Comparison of ENCODE assay signal across 1 cellular context in genomic region chr7:7639421-7639820, GRCh38.
TF ChIP-seq lines count a peak whose summit lies in the region.

No MANE protein-coding gene starts in this region.

TF ChIP-seq in HepG2, 621 proteins besides CTCF, POLR2A, EP300 and RAD21 (continued from another document):
- TF ChIP-seq, protein P1, sequence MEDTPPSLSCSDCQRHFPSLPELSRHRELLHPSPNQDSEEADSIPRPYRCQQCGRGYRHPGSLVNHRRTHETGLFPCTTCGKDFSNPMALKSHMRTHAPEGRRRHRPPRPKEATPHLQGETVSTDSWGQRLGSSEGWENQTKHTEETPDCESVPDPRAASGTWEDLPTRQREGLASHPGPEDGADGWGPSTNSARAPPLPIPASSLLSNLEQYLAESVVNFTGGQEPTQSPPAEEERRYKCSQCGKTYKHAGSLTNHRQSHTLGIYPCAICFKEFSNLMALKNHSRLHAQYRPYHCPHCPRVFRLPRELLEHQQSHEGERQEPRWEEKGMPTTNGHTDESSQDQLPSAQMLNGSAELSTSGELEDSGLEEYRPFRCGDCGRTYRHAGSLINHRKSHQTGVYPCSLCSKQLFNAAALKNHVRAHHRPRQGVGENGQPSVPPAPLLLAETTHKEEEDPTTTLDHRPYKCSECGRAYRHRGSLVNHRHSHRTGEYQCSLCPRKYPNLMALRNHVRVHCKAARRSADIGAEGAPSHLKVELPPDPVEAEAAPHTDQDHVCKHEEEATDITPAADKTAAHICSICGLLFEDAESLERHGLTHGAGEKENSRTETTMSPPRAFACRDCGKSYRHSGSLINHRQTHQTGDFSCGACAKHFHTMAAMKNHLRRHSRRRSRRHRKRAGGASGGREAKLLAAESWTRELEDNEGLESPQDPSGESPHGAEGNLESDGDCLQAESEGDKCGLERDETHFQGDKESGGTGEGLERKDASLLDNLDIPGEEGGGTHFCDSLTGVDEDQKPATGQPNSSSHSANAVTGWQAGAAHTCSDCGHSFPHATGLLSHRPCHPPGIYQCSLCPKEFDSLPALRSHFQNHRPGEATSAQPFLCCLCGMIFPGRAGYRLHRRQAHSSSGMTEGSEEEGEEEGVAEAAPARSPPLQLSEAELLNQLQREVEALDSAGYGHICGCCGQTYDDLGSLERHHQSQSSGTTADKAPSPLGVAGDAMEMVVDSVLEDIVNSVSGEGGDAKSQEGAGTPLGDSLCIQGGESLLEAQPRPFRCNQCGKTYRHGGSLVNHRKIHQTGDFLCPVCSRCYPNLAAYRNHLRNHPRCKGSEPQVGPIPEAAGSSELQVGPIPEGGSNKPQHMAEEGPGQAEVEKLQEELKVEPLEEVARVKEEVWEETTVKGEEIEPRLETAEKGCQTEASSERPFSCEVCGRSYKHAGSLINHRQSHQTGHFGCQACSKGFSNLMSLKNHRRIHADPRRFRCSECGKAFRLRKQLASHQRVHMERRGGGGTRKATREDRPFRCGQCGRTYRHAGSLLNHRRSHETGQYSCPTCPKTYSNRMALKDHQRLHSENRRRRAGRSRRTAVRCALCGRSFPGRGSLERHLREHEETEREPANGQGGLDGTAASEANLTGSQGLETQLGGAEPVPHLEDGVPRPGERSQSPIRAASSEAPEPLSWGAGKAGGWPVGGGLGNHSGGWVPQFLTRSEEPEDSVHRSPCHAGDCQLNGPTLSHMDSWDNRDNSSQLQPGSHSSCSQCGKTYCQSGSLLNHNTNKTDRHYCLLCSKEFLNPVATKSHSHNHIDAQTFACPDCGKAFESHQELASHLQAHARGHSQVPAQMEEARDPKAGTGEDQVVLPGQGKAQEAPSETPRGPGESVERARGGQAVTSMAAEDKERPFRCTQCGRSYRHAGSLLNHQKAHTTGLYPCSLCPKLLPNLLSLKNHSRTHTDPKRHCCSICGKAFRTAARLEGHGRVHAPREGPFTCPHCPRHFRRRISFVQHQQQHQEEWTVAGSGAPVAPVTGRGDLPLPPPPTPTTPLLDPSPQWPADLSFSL (CRISPR knock-in tag; IDR thresholded peaks at IDR 0.05) = no peak
- TF ChIP-seq SIX1 (CRISPR knock-in tag; IDR thresholded peaks at IDR 0.05; ENCODE audit: borderline replicate concordance) (no peak), SAFB2 (CRISPR knock-in tag; IDR thresholded peaks at IDR 0.05; ENCODE audit: borderline replicate concordance, low read depth) (no peak), BCLAF1 (IDR thresholded peaks at IDR 0.05) (no peak), CHCHD3 (CRISPR knock-in tag; IDR thresholded peaks at IDR 0.05) (no peak), SKI (IDR thresholded peaks at IDR 0.05; ENCODE audit: partially characterized antibody) (no peak)
- TF ChIP-seq, protein P2, sequence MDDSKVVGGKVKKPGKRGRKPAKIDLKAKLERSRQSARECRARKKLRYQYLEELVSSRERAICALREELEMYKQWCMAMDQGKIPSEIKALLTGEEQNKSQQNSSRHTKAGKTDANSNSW (CRISPR knock-in tag; IDR thresholded peaks at IDR 0.05; ENCODE audit: borderline replicate concordance) = no peak
- TF ChIP-seq, protein P3, sequence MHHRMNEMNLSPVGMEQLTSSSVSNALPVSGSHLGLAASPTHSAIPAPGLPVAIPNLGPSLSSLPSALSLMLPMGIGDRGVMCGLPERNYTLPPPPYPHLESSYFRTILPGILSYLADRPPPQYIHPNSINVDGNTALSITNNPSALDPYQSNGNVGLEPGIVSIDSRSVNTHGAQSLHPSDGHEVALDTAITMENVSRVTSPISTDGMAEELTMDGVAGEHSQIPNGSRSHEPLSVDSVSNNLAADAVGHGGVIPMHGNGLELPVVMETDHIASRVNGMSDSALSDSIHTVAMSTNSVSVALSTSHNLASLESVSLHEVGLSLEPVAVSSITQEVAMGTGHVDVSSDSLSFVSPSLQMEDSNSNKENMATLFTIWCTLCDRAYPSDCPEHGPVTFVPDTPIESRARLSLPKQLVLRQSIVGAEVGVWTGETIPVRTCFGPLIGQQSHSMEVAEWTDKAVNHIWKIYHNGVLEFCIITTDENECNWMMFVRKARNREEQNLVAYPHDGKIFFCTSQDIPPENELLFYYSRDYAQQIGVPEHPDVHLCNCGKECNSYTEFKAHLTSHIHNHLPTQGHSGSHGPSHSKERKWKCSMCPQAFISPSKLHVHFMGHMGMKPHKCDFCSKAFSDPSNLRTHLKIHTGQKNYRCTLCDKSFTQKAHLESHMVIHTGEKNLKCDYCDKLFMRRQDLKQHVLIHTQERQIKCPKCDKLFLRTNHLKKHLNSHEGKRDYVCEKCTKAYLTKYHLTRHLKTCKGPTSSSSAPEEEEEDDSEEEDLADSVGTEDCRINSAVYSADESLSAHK (CRISPR knock-in tag; IDR thresholded peaks at IDR 0.05; ENCODE audit: borderline replicate concordance) = no peak
- TF ChIP-seq, protein P4, sequence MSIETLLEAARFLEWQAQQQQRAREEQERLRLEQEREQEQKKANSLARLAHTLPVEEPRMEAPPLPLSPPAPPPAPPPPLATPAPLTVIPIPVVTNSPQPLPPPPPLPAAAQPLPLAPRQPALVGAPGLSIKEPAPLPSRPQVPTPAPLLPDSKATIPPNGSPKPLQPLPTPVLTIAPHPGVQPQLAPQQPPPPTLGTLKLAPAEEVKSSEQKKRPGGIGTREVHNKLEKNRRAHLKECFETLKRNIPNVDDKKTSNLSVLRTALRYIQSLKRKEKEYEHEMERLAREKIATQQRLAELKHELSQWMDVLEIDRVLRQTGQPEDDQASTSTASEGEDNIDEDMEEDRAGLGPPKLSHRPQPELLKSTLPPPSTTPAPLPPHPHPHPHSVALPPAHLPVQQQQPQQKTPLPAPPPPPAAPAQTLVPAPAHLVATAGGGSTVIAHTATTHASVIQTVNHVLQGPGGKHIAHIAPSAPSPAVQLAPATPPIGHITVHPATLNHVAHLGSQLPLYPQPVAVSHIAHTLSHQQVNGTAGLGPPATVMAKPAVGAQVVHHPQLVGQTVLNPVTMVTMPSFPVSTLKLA (IDR thresholded peaks at IDR 0.05) = no peak
